ENCODE assay signal across 8 cellular contexts in genomic region chr14:91138511-91139359, GRCh38. TPM values are rescaled to one million over a fixed set of nuclear protein-coding genes. Genes with fewer than 3 reads are reported as not detected.
DNase-seq lines count a peak whose midpoint lies in the region; ATAC-seq and TF ChIP-seq lines count a peak whose summit lies in the region.

No MANE protein-coding gene starts in this region.

- no peaks in the 10 kb centered on the region for H3K27me3 Mint-ChIP-seq in CD4-positive, alpha-beta memory T cell
- H3K27me3 Mint-ChIP-seq in T-helper 1 cell treated with Interleukin-12 subunit alpha and Interleukin-12 subunit beta and Interleukin-4 antibody, amounts not matched to agents 30 μg/mL and 1 μg/mL, for 36 hours (ENCODE audit: low read depth), result no peaks in the 10 kb centered on the region

- no peak overlapping the region for H3K27ac ChIP-seq in CD4-positive, alpha-beta memory T cell (ENCODE audit: low read depth, low read length)
- no peak overlapping the region for H3K27ac ChIP-seq in coronary artery
- no peak overlapping the region for H3K27ac ChIP-seq in parathyroid adenoma

- peaks cover 21% of the 10 kb centered on the region for H3K79me2 ChIP-seq in parathyroid adenoma

- H3K9ac ChIP-seq in parathyroid adenoma, result no peak overlapping the region

- H3K36me3 ChIP-seq in CD4-positive, alpha-beta memory T cell (ENCODE audit: insufficient read depth, low read length), result peaks cover 4% of the 10 kb centered on the region
- no peaks in the 10 kb centered on the region for H3K36me3 ChIP-seq in parathyroid adenoma (ENCODE audit: control insufficient read depth, insufficient read depth, low read length)

- H2AFZ ChIP-seq in parathyroid adenoma, result no peak overlapping the region

- intact Hi-C loops in CD4-positive, alpha-beta memory T cell (cut with micrococcal nuclease), result loop anchor here (1.0 kb wide), 1 partner anchor 78 kb away; the partner anchor contains the start of gene RPS6KA5

- ATAC-seq in GM19397 (IDR thresholded peaks at IDR 0.05; ENCODE audit: unreplicated experiment), result no peak

- H3K4me2 ChIP-seq in parathyroid adenoma (ENCODE audit: low read length), result no peak overlapping the region

- peak; percentile 40 to 53 (median 48) for DNase-seq in CD4-positive, alpha-beta memory T cell
- DNase-seq in HT1080 (ENCODE audit: low read depth) (peak; percentile 40), coronary artery (ENCODE audit: low spot score) (no peak), NCI-H1048 (lab: John Stamatoyannopoulos, UW) (no peak), C1 segment of cervical spinal cord (lab: John Stamatoyannopoulos, UW) (no peak)

- POLR2A ChIA-PET in CD4-positive, alpha-beta memory T cell (lab: Charles Lee; ENCODE audit: partially characterized antibody), result interaction anchor here (0.6 to 2.6 kb wide), 3 partner anchors 17 to 79 kb away, joined by 3 to 15 read pairs (median 13); partner anchors contain the start of genes DGLUCY and RPS6KA5

- CTCF ChIA-PET in CD4-positive, alpha-beta memory T cell (lab: Charles Lee; ENCODE audit: partially characterized antibody), result interaction anchor here (0.7 to 2.9 kb wide), 20 partner anchors 10 to 249 kb away, joined by 3 to 18 read pairs (median 4); partner anchors contain the start of genes DGLUCY and RPS6KA5

- peaks cover 14 to 23% of the 10 kb centered on the region in 2 donors for H3K36me3 Mint-ChIP-seq in CD4-positive, alpha-beta memory T cell
- H3K36me3 Mint-ChIP-seq in T-helper 1 cell treated with Interleukin-12 subunit alpha and Interleukin-12 subunit beta and Interleukin-4 antibody, amounts not matched to agents 30 μg/mL and 1 μg/mL, for 36 hours (ENCODE audit: low read depth), result peaks cover 20% of the 10 kb centered on the region

- H3K4me1 ChIP-seq in CD4-positive, alpha-beta memory T cell (ENCODE audit: insufficient read depth, low read length), result peaks cover 20% of the 10 kb centered on the region
- H3K4me1 ChIP-seq in parathyroid adenoma, result peaks cover 3% of the 10 kb centered on the region

- H3K9me3 ChIP-seq in CD4-positive, alpha-beta memory T cell (ENCODE audit: control insufficient read depth in 1 of 2, low read length in 2 of 2), result no peaks in the 10 kb centered on the region
- H3K9me3 ChIP-seq in parathyroid adenoma (ENCODE audit: control insufficient read depth, low read length), result no peaks in the 10 kb centered on the region

- no peaks in the 10 kb centered on the region for H3K27me3 ChIP-seq in CD4-positive, alpha-beta memory T cell (ENCODE audit: insufficient read depth, low read length)
- no peaks in the 10 kb centered on the region for H3K27me3 ChIP-seq in parathyroid adenoma (ENCODE audit: control insufficient read depth, insufficient read depth, low read length)

- H3K9me3 Mint-ChIP-seq in CD4-positive, alpha-beta memory T cell, result no peaks in the 10 kb centered on the region
- no peaks in the 10 kb centered on the region for H3K9me3 Mint-ChIP-seq in T-helper 1 cell treated with Interleukin-12 subunit alpha and Interleukin-12 subunit beta and Interleukin-4 antibody, amounts not matched to agents 30 μg/mL and 1 μg/mL, for 36 hours

- peak overlapping the region in 4 of 7 donors; percentile 13 to 64 (median 60) for H3K27ac Mint-ChIP-seq in CD4-positive, alpha-beta memory T cell
- peak overlapping the region; percentile 36 for H3K27ac Mint-ChIP-seq in T-helper 1 cell treated with Interleukin-12 subunit alpha and Interleukin-12 subunit beta and Interleukin-4 antibody, amounts not matched to agents 30 μg/mL and 1 μg/mL, for 36 hours

- no peak overlapping the region for H3K4me3 Mint-ChIP-seq in CD4-positive, alpha-beta memory T cell
- H3K4me3 Mint-ChIP-seq in T-helper 1 cell treated with Interleukin-12 subunit alpha and Interleukin-12 subunit beta and Interleukin-4 antibody, amounts not matched to agents 30 μg/mL and 1 μg/mL, for 36 hours, result no peak overlapping the region

- H3K4me1 Mint-ChIP-seq in CD4-positive, alpha-beta memory T cell, result peaks cover 23 to 45% (median 37%) of the 10 kb centered on the region in 4 donors
- peaks cover 42% of the 10 kb centered on the region for H3K4me1 Mint-ChIP-seq in T-helper 1 cell treated with Interleukin-12 subunit alpha and Interleukin-12 subunit beta and Interleukin-4 antibody, amounts not matched to agents 30 μg/mL and 1 μg/mL, for 36 hours (ENCODE audit: low read depth)

- H3K4me3 ChIP-seq in CD4-positive, alpha-beta memory T cell (ENCODE audit: low read length in 2 of 2), result no peak overlapping the region
- H3K4me3 ChIP-seq in coronary artery (no peak overlapping the region), parathyroid adenoma (ENCODE audit: low read depth, low read length) (no peak overlapping the region)

- TF ChIP-seq CTCF in coronary artery (IDR thresholded peaks at IDR 0.05), result peak; percentile 23
- TF ChIP-seq CTCF in parathyroid adenoma (IDR thresholded peaks at IDR 0.05), result peak; percentile 45

RNA-seq across cellular contexts. Expression of gene DGLUCY, which starts 24.9 kb away (rescaled TPM):
- total RNA-seq in CD4-positive, alpha-beta memory T cell, result 100 to 1,000 TPM; 132 to 141 TPM
- 10 to 100 TPM; 40.9 to 45.5 TPM for polyA plus RNA-seq in CD4-positive, alpha-beta memory T cell
- total RNA-seq in HT1080 (2014; rRNA removed; shearing (Covaris generic)), result 24.9 and 26.4 TPM in 2 replicates
- polyA plus RNA-seq in HT1080 (2015; cell fraction: cytosol; rRNA removed), result 11.7 and 12.6 TPM in 2 replicates
- 47.3 and 58.1 TPM in 2 replicates for polyA plus RNA-seq in HT1080 (2015; cell fraction: nucleus; rRNA removed)

Comparison
In these comparisons a context has a peak if more than half of its experiments do, and no peak if none do; other contexts are left out.
1. DNase-seq: peak in CD4-positive, alpha-beta memory T cell (5 of 5) and HT1080 (single experiment); none in coronary artery (single experiment), NCI-H1048 (single experiment) and C1 segment of cervical spinal cord (0 of 14).